In the genomic region with DNA sequence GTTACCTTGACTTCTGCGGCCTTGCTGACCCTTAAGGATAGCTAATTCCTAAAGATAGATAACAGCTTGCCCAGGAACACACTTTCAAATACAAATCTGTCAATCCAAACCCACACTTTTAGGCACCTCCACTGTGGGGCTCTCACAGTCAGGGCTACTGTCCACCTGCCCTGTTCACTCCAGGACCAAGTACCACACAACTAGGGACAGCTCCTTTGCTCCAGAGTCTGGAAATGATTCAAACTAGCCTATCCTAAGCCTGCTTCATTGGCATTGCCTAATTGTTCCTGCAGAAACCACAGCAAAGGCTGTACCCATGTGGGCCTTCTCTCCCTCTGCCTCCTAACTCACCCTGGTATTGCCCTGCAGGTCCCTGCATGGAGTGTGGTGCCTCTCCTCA, we compare ENCODE assay signal across 33 cellular contexts.
"Had no signal": no experiment of that assay in that cellular context is flagged by ENCODE, and none has a peak within 500 bp of the region (broad histone marks: within the 10 kb centered on the region; RNA-seq: fewer than 3 reads in every experiment).

No MANE protein-coding gene starts in this region.

- H3K27ac Mint-ChIP-seq: activated B cell treated with CpG ODN at 0.5 μM for 24 hours; activated CD4-positive, alpha-beta memory T cell treated with anti-CD3 and anti-CD28 coated beads for 36 hours; activated CD8-positive, alpha-beta memory T cell treated with anti-CD3 and anti-CD28 coated beads, Interleukin-2, amount 10 ng/mL, durations not matched to agents 7 days and 5 days; activated naive CD8-positive, alpha-beta T cell treated with anti-CD3 and anti-CD28 coated beads for 36 hours; T-cell had no signal

- H3K4me3 ChIP-seq: ascending aorta, SJCRH30, SK-N-MC had no signal

- H3K27me3 ChIP-seq: ascending aorta, SJCRH30 had no signal

- DNase-seq: activated B cell treated with CpG ODN at 0.5 μM for 24 hours; activated CD4-positive, alpha-beta memory T cell treated with anti-CD3 and anti-CD28 coated beads for 36 hours; activated CD4-positive, alpha-beta T cell treated with anti-CD3 and anti-CD28 coated beads for 4 hours; activated CD4-positive, alpha-beta T cell treated with anti-CD3 and anti-CD28 coated beads, Interleukin-2, amount 50 U/mL, for 1 hour; activated CD4-positive, CD25-positive, alpha-beta regulatory T cell treated with anti-CD3 and anti-CD28 coated beads, Interleukin-2, amount 50 U/mL, for 72 hours; activated CD8-positive, alpha-beta memory T cell treated with anti-CD3 and anti-CD28 coated beads for 24 hours; activated CD8-positive, alpha-beta memory T cell treated with anti-CD3 and anti-CD28 coated beads, Interleukin-2, amount 10 ng/mL, durations not matched to agents 7 days and 5 days; activated CD8-positive, alpha-beta memory T cell treated with anti-CD3 and anti-CD28 coated beads, Interleukin-2, amount 50 U/mL, for 48 hours; activated effector memory CD4-positive, alpha-beta T cell treated with Interleukin-2 at 50 U/mL for 16 hours; activated naive CD4-positive, alpha-beta T cell; activated naive CD4-positive, alpha-beta T cell treated with anti-CD3 and anti-CD28 coated beads, Interleukin-2, amount 50 U/mL, for 16 hours; activated naive CD8-positive, alpha-beta T cell treated with anti-CD3 and anti-CD28 coated beads for 36 hours; activated T-cell treated with anti-CD3 and anti-CD28 coated beads, Interleukin-2, amount 50 U/mL, for 48 hours; amygdala; caudate nucleus; cerebellar nuclear complex; NCI-H1105 treated with DMSO at 0.1 percent for 48 hours; NCI-H1436; NCI-H1694; NCI-H1930; NCI-H2081 treated with DMSO at 0.1 percent for 48 hours; NCI-H226; NCI-H446 treated with DMSO at 0.1 percent for 48 hours; NCI-H524 treated with DMSO at 0.1 percent for 48 hours; SHP77; SJCRH30; T-cell; T-helper 2 cell; T-helper 9 cell had no signal

- H3K36me3 ChIP-seq: ascending aorta, SJCRH30 had no signal

- H3K36me3 Mint-ChIP-seq: activated CD4-positive, alpha-beta memory T cell treated with anti-CD3 and anti-CD28 coated beads for 36 hours; activated CD8-positive, alpha-beta memory T cell treated with anti-CD3 and anti-CD28 coated beads, Interleukin-2, amount 10 ng/mL, durations not matched to agents 7 days and 5 days; activated naive CD8-positive, alpha-beta T cell treated with anti-CD3 and anti-CD28 coated beads for 36 hours; T-cell had no signal

- H3K4me3 Mint-ChIP-seq: activated B cell treated with CpG ODN at 0.5 μM for 24 hours; activated CD4-positive, alpha-beta memory T cell treated with anti-CD3 and anti-CD28 coated beads for 36 hours; activated CD8-positive, alpha-beta memory T cell treated with anti-CD3 and anti-CD28 coated beads, Interleukin-2, amount 10 ng/mL, durations not matched to agents 7 days and 5 days; activated naive CD8-positive, alpha-beta T cell treated with anti-CD3 and anti-CD28 coated beads for 36 hours; T-cell had no signal

- H3K27ac ChIP-seq: ascending aorta, SK-N-MC, VCaP had no signal

- ATAC-seq: activated CD8-positive, alpha-beta memory T cell treated with anti-CD3 and anti-CD28 coated beads, Interleukin-2, amount 10 ng/mL, durations not matched to agents 7 days and 5 days; Panc1; T-cell had no signal

- H3K4me1 Mint-ChIP-seq: activated B cell treated with CpG ODN at 0.5 μM for 24 hours; activated CD8-positive, alpha-beta memory T cell treated with anti-CD3 and anti-CD28 coated beads, Interleukin-2, amount 10 ng/mL, durations not matched to agents 7 days and 5 days; activated naive CD8-positive, alpha-beta T cell treated with anti-CD3 and anti-CD28 coated beads for 36 hours; T-cell had no signal

- H3K27me3 Mint-ChIP-seq: activated B cell treated with CpG ODN at 0.5 μM for 24 hours; activated CD4-positive, alpha-beta memory T cell treated with anti-CD3 and anti-CD28 coated beads for 36 hours; activated CD8-positive, alpha-beta memory T cell treated with anti-CD3 and anti-CD28 coated beads, Interleukin-2, amount 10 ng/mL, durations not matched to agents 7 days and 5 days; activated naive CD8-positive, alpha-beta T cell treated with anti-CD3 and anti-CD28 coated beads for 36 hours; T-cell had no signal
